In the genomic region with DNA sequence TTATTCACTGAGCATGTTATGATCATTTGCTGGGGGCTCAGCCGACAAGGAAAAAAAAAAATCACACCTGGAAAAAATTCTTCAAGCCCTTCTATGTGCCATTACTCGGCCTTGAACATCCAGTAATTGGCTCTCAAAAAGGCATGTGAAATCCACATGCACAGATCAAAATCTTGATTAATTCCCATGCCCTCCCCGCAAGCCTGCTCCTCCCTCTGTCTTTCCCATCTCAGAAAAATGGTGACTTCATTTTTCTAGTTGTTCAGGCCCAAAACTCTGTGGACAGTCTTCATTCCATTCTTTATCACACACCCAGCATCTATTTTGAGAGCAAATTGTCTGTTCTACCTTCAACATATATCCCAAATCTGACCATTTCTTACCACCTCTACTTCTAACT, we compare ENCODE assay signal across 37 cellular contexts.
"Had no signal": no experiment of that assay in that cellular context is flagged by ENCODE, and none has a peak within 500 bp of the region (broad histone marks: within the 10 kb centered on the region; RNA-seq: fewer than 3 reads in every experiment).

No MANE protein-coding gene starts in this region.

- H3K4me3 Mint-ChIP-seq: activated naive CD4-positive, alpha-beta T cell treated with anti-CD3 and anti-CD28 coated beads for 36 hours; activated naive CD4-positive, alpha-beta T cell treated with anti-CD3 and anti-CD28 coated beads, Interleukin-2, amount 10 ng/mL, durations not matched to agents 7 days and 5 days; activated naive CD4-positive, alpha-beta T cell treated with anti-CD3 and anti-CD28 coated beads, Interleukin-2, amount 50 U/mL, for 24 hours; activated naive CD8-positive, alpha-beta T cell; activated naive CD8-positive, alpha-beta T cell treated with anti-CD3 and anti-CD28 coated beads for 36 hours; activated naive CD8-positive, alpha-beta T cell treated with anti-CD3 and anti-CD28 coated beads, Interleukin-2, amount 10 ng/mL, durations not matched to agents 7 days and 5 days; activated naive CD8-positive, alpha-beta T cell treated with anti-CD3 and anti-CD28 coated beads, Interleukin-2, amount 50 U/mL, for 24 hours; activated T-cell treated with anti-CD3 and anti-CD28 coated beads, Interleukin-2, amount 50 U/mL, for 24 hours; activated T-cell treated with anti-CD3 and anti-CD28 coated beads, Interleukin-2, amount 50 U/mL, for 4 hours; activated T-cell treated with anti-CD3 and anti-CD28 coated beads, Interleukin-2, amount 50 U/mL, for 72 hours; activated T-helper 17 cell treated with anti-CD3 and anti-CD28 coated beads, Interleukin-2, amount 50 U/mL, for 72 hours; brain; central memory CD8-positive, alpha-beta T cell had no signal

- ATAC-seq: activated naive CD4-positive, alpha-beta T cell treated with anti-CD3 and anti-CD28 coated beads, Interleukin-2, amount 50 U/mL, for 72 hours; activated naive CD8-positive, alpha-beta T cell treated with anti-CD3 and anti-CD28 coated beads, Interleukin-2, amount 50 U/mL, for 24 hours; activated T-cell treated with anti-CD3 and anti-CD28 coated beads, Interleukin-2, amount 50 U/mL, for 4 hours; activated T-cell treated with anti-CD3 and anti-CD28 coated beads, Interleukin-2, amount 50 U/mL, for 72 hours; activated T-helper 17 cell treated with anti-CD3 and anti-CD28 coated beads, Interleukin-2, amount 50 U/mL, for 72 hours; body of pancreas had no signal

- H3K4me1 ChIP-seq: adrenal gland, ascending aorta, breast epithelium had no signal

- H3K27ac ChIP-seq: adrenal gland, ascending aorta, brain microvascular endothelial cell, breast epithelium, cardiac muscle cell had no signal

- H3K4me1 Mint-ChIP-seq: activated naive CD4-positive, alpha-beta T cell treated with anti-CD3 and anti-CD28 coated beads, Interleukin-2, amount 10 ng/mL, durations not matched to agents 7 days and 5 days; activated naive CD8-positive, alpha-beta T cell treated with anti-CD3 and anti-CD28 coated beads, Interleukin-2, amount 10 ng/mL, durations not matched to agents 7 days and 5 days; activated naive CD8-positive, alpha-beta T cell treated with anti-CD3 and anti-CD28 coated beads, Interleukin-2, amount 50 U/mL, for 24 hours; activated T-helper 17 cell treated with anti-CD3 and anti-CD28 coated beads, Interleukin-2, amount 50 U/mL, for 72 hours; central memory CD8-positive, alpha-beta T cell had no signal

- H3K27ac Mint-ChIP-seq: activated naive CD4-positive, alpha-beta T cell treated with anti-CD3 and anti-CD28 coated beads for 36 hours; activated naive CD4-positive, alpha-beta T cell treated with anti-CD3 and anti-CD28 coated beads, Interleukin-2, amount 10 ng/mL, durations not matched to agents 7 days and 5 days; activated naive CD4-positive, alpha-beta T cell treated with anti-CD3 and anti-CD28 coated beads, Interleukin-2, amount 50 U/mL, for 24 hours; activated naive CD4-positive, alpha-beta T cell treated with anti-CD3 and anti-CD28 coated beads, Interleukin-2, amount 50 U/mL, for 72 hours; activated naive CD8-positive, alpha-beta T cell; activated naive CD8-positive, alpha-beta T cell treated with anti-CD3 and anti-CD28 coated beads for 36 hours; activated naive CD8-positive, alpha-beta T cell treated with anti-CD3 and anti-CD28 coated beads, Interleukin-2, amount 10 ng/mL, durations not matched to agents 7 days and 5 days; activated naive CD8-positive, alpha-beta T cell treated with anti-CD3 and anti-CD28 coated beads, Interleukin-2, amount 50 U/mL, for 24 hours; activated T-cell treated with anti-CD3 and anti-CD28 coated beads, Interleukin-2, amount 50 U/mL, for 24 hours; activated T-cell treated with anti-CD3 and anti-CD28 coated beads, Interleukin-2, amount 50 U/mL, for 72 hours; activated T-helper 17 cell treated with anti-CD3 and anti-CD28 coated beads, Interleukin-2, amount 50 U/mL, for 72 hours; activated T-helper 2 cell treated with anti-CD3 and anti-CD28 coated beads, Interferon-gamma antibody, Interleukin-2, Interleukin-4, amounts not matched to agents 10 μg/mL and 5 μg/mL and 100 μg/mL, durations not matched to agents 14 hours and 24 hours and 36 hours; brain had no signal

- H3K36me3 Mint-ChIP-seq: activated naive CD4-positive, alpha-beta T cell treated with anti-CD3 and anti-CD28 coated beads, Interleukin-2, amount 10 ng/mL, durations not matched to agents 7 days and 5 days; activated naive CD4-positive, alpha-beta T cell treated with anti-CD3 and anti-CD28 coated beads, Interleukin-2, amount 50 U/mL, for 24 hours; activated naive CD4-positive, alpha-beta T cell treated with anti-CD3 and anti-CD28 coated beads, Interleukin-2, amount 50 U/mL, for 72 hours; activated naive CD8-positive, alpha-beta T cell; activated naive CD8-positive, alpha-beta T cell treated with anti-CD3 and anti-CD28 coated beads for 36 hours; activated naive CD8-positive, alpha-beta T cell treated with anti-CD3 and anti-CD28 coated beads, Interleukin-2, amount 10 ng/mL, durations not matched to agents 7 days and 5 days; brain had no signal

- H3K36me3 ChIP-seq: adrenal gland, ascending aorta, brain microvascular endothelial cell, breast epithelium, cardiac muscle cell had no signal

- H3K27me3 Mint-ChIP-seq: activated naive CD4-positive, alpha-beta T cell treated with anti-CD3 and anti-CD28 coated beads, Interleukin-2, amount 50 U/mL, for 24 hours had no signal

- H3K9me3 ChIP-seq: adrenal gland, ascending aorta, body of pancreas, breast epithelium had no signal

- H3K4me3 ChIP-seq: adrenal gland, ascending aorta, body of pancreas, breast epithelium, cardiac muscle cell had no signal

- H3K9me3 Mint-ChIP-seq: activated naive CD4-positive, alpha-beta T cell treated with anti-CD3 and anti-CD28 coated beads for 36 hours; activated naive CD4-positive, alpha-beta T cell treated with anti-CD3 and anti-CD28 coated beads, Interleukin-2, amount 10 ng/mL, durations not matched to agents 7 days and 5 days; activated naive CD4-positive, alpha-beta T cell treated with anti-CD3 and anti-CD28 coated beads, Interleukin-2, amount 50 U/mL, for 24 hours; activated naive CD8-positive, alpha-beta T cell treated with anti-CD3 and anti-CD28 coated beads for 36 hours; activated naive CD8-positive, alpha-beta T cell treated with anti-CD3 and anti-CD28 coated beads, Interleukin-2, amount 10 ng/mL, durations not matched to agents 7 days and 5 days; activated naive CD8-positive, alpha-beta T cell treated with anti-CD3 and anti-CD28 coated beads, Interleukin-2, amount 50 U/mL, for 24 hours; activated T-cell treated with anti-CD3 and anti-CD28 coated beads, Interleukin-2, amount 50 U/mL, for 24 hours; activated T-cell treated with anti-CD3 and anti-CD28 coated beads, Interleukin-2, amount 50 U/mL, for 4 hours; activated T-cell treated with anti-CD3 and anti-CD28 coated beads, Interleukin-2, amount 50 U/mL, for 72 hours; activated T-helper 17 cell treated with anti-CD3 and anti-CD28 coated beads, Interleukin-2, amount 50 U/mL, for 72 hours; activated T-helper 2 cell treated with anti-CD3 and anti-CD28 coated beads, Interferon-gamma antibody, Interleukin-2, Interleukin-4, amounts not matched to agents 10 μg/mL and 5 μg/mL and 100 μg/mL, durations not matched to agents 14 hours and 24 hours and 36 hours had no signal

- DNase-seq: activated effector memory CD4-positive, alpha-beta T cell treated with anti-CD3 and anti-CD28 coated beads, Interleukin-2, amount 50 U/mL, for 16 hours; activated effector memory CD4-positive, alpha-beta T cell treated with Interleukin-2 at 50 U/mL for 16 hours; activated gamma-delta T cell; activated gamma-delta T cell treated with Interleukin-2 at 50 U/mL for 16 hours; activated naive CD4-positive, alpha-beta T cell; activated naive CD4-positive, alpha-beta T cell treated with anti-CD3 and anti-CD28 coated beads for 36 hours; activated naive CD4-positive, alpha-beta T cell treated with anti-CD3 and anti-CD28 coated beads, Interleukin-2, amount 10 ng/mL, durations not matched to agents 7 days and 5 days; activated naive CD4-positive, alpha-beta T cell treated with anti-CD3 and anti-CD28 coated beads, Interleukin-2, amount 50 U/mL, for 16 hours; activated naive CD4-positive, alpha-beta T cell treated with Interleukin-2 at 50 U/mL for 16 hours; activated naive CD8-positive, alpha-beta T cell treated with anti-CD3 and anti-CD28 coated beads for 36 hours; activated naive CD8-positive, alpha-beta T cell treated with anti-CD3 and anti-CD28 coated beads, Interleukin-2, amount 10 ng/mL, durations not matched to agents 7 days and 5 days; activated naive CD8-positive, alpha-beta T cell treated with anti-CD3 and anti-CD28 coated beads, Interleukin-2, amount 50 U/mL, for 24 hours; activated T-cell treated with anti-CD3 and anti-CD28 coated beads, Interleukin-2, amount 50 U/mL, for 1 hour; activated T-cell treated with anti-CD3 and anti-CD28 coated beads, Interleukin-2, amount 50 U/mL, for 24 hours; activated T-cell treated with anti-CD3 and anti-CD28 coated beads, Interleukin-2, amount 50 U/mL, for 4 hours; activated T-cell treated with anti-CD3 and anti-CD28 coated beads, Interleukin-2, amount 50 U/mL, for 48 hours; activated T-cell treated with anti-CD3 and anti-CD28 coated beads, Interleukin-2, amount 50 U/mL, for 72 hours; adrenal gland; amniotic stem cell; amygdala; anterior cingulate cortex; aorta; body of pancreas; brain microvascular endothelial cell; caudate nucleus; central memory CD4-positive, alpha-beta T cell; cerebellar nuclear complex had no signal

- H3K27me3 ChIP-seq: adrenal gland, ascending aorta, body of pancreas, brain microvascular endothelial cell, breast epithelium, cardiac muscle cell had no signal
